Comparison of ENCODE assay signal across 1 cellular context in the genomic region with DNA sequence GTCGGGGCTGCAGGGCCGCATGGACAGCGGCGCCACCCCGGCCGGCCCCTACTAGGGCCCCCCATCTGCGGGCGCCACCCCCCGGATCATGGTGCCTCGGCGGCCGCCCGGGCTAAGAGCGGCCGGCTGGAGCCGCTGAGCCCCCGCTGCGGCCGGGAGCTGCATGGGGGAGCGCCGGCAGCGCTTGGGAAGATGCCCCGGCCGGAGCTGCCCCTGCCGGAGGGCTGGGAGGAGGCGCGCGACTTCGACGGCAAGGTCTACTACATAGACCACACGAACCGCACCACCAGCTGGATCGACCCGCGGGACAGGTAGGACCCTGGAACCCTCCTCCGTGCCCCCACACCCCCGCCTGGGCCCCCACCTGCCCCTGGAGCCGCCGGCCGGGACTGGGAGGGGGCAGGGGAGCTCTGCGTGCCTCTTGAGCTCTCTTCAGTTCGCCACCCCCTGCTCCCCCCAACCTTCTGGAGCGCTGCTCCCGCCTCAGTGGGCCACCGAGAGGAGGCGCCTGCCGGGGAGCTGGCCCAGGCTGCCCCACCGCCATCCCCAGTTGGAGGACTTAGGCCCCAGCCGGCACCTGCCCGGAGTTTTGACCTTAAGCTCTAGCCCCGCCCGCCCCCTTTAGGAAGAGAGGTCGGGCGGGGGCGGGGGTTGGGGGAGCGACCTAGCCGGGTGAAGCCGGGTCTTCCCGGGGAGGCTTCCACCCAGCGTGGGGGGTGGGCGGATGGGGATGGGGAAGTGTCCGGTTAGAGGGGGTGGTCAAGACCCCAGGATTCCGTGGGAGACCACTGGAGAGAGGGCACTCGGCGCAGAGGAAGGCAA.
TF ChIP-seq lines count a peak whose summit lies in the region.

No MANE protein-coding gene starts in this region.

TF ChIP-seq in IMR-90, 13 proteins besides CTCF, POLR2A, EP300 and RAD21 (continued from another document):
- TF ChIP-seq MAZ (IDR thresholded peaks at IDR 0.05; ENCODE audit: borderline replicate concordance, low read depth, low read length) = peak; percentile 30; the same call in 1 of the 2 replicates
- TF ChIP-seq MXI1 (IDR thresholded peaks at IDR 0.05; ENCODE audit: borderline replicate concordance, low read depth, low read length) = no peak
